Comparison of ENCODE assay signal across 18 cellular contexts in the genomic region with DNA sequence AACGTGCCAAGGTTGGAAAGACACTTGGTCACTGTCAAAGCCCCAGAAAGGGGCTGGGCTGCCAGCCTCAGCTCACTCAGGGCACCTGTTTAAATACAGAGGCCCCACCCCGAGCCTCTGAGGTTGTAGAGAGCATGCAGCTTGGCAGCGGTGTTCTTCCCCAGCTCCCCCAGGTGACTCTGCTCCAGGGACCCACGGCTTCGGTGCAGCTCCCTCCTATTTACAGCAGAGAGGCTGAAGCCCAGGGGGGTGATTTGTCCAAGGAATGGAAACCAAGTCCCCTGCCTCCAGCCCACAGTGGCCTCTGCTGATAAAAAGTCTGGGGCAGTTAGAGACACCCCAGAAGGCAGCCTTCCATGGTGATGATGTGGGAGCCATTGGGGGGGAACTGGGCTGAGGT. TPM values are rescaled to one million over a fixed set of nuclear protein-coding genes. Genes with fewer than 3 reads are reported as not detected.
DNase-seq lines count a peak whose midpoint lies in the region; ATAC-seq and TF ChIP-seq lines count a peak whose summit lies in the region.
"Had no signal": no experiment of that assay in that cellular context is flagged by ENCODE, and none has a peak within 500 bp of the region (broad histone marks: within the 10 kb centered on the region; RNA-seq: fewer than 3 reads in every experiment).

No MANE protein-coding gene starts in this region.

- H3K27me3 Mint-ChIP-seq in dendritic cell treated with granulocyte-macrophage colony-stimulating factor and Interleukin-4, amounts not matched to agents 40 ng/mL and 50 ng/mL, for 4 days = peaks cover 59% of the 10 kb centered on the region
- H3K27me3 Mint-ChIP-seq in activated naive CD4-positive, alpha-beta T cell treated with anti-CD3 and anti-CD28 coated beads, Interleukin-2, amount 10 ng/mL, durations not matched to agents 7 days and 5 days = peaks cover 42% of the 10 kb centered on the region

- H3K9me3 ChIP-seq in ascending aorta = no peaks in the 10 kb centered on the region
- H3K9me3 ChIP-seq: BE2C, MG63, SJSA1 had no signal

- no peaks in the 10 kb centered on the region for H3K4me1 ChIP-seq in ascending aorta
- H3K4me1 ChIP-seq: BE2C, SJSA1 had no signal

- H3K27ac ChIP-seq in ascending aorta = no peak overlapping the region
- H3K27ac ChIP-seq: SJSA1 had no signal

- no peak for TF ChIP-seq CTCF in ascending aorta (IDR thresholded peaks at IDR 0.05)

- H3K9me3 Mint-ChIP-seq in dendritic cell treated with granulocyte-macrophage colony-stimulating factor and Interleukin-4, amounts not matched to agents 40 ng/mL and 50 ng/mL, for 4 days = no peaks in the 10 kb centered on the region
- H3K9me3 Mint-ChIP-seq in activated naive CD4-positive, alpha-beta T cell treated with anti-CD3 and anti-CD28 coated beads, Interleukin-2, amount 10 ng/mL, durations not matched to agents 7 days and 5 days = no peaks in the 10 kb centered on the region
- H3K9me3 Mint-ChIP-seq: T-helper 1 cell treated with Interleukin-12 subunit alpha and Interleukin-12 subunit beta and Interleukin-4 antibody, amounts not matched to agents 30 μg/mL and 1 μg/mL, for 36 hours had no signal

- H3K4me3 ChIP-seq in ascending aorta = no peak overlapping the region
- H3K4me3 ChIP-seq: MG63, SJSA1 had no signal

- CTCF ChIA-PET in activated naive CD4-positive, alpha-beta T cell treated with anti-CD3 and anti-CD28 coated beads, Interleukin-2, amount 10 ng/mL, durations not matched to agents 7 days and 5 days (lab: Charles Lee) = no interaction called here

- no peaks in the 10 kb centered on the region for H3K36me3 Mint-ChIP-seq in dendritic cell treated with granulocyte-macrophage colony-stimulating factor and Interleukin-4, amounts not matched to agents 40 ng/mL and 50 ng/mL, for 4 days (ENCODE audit: low read depth)
- H3K36me3 Mint-ChIP-seq in activated naive CD4-positive, alpha-beta T cell treated with anti-CD3 and anti-CD28 coated beads, Interleukin-2, amount 10 ng/mL, durations not matched to agents 7 days and 5 days = no peaks in the 10 kb centered on the region
- H3K36me3 Mint-ChIP-seq: CD4-positive, CD25-positive, alpha-beta regulatory T cell had no signal

- H3K4me3 Mint-ChIP-seq in dendritic cell treated with granulocyte-macrophage colony-stimulating factor and Interleukin-4, amounts not matched to agents 40 ng/mL and 50 ng/mL, for 4 days = no peak overlapping the region
- no peak overlapping the region for H3K4me3 Mint-ChIP-seq in activated naive CD4-positive, alpha-beta T cell treated with anti-CD3 and anti-CD28 coated beads, Interleukin-2, amount 10 ng/mL, durations not matched to agents 7 days and 5 days
- H3K4me3 Mint-ChIP-seq: CD4-positive, CD25-positive, alpha-beta regulatory T cell; T-helper 1 cell treated with Interleukin-12 subunit alpha and Interleukin-12 subunit beta and Interleukin-4 antibody, amounts not matched to agents 30 μg/mL and 1 μg/mL, for 36 hours had no signal

- peaks cover 3% of the 10 kb centered on the region for H3K27me3 ChIP-seq in ascending aorta
- H3K27me3 ChIP-seq: BE2C had no signal

- ATAC-seq in GM19397 (IDR thresholded peaks at IDR 0.05; ENCODE audit: unreplicated experiment) = no peak

- DNase-seq in NCI-H1417 (lab: John Stamatoyannopoulos, UW) (peak; percentile 40 to 70 (median 56)), NCI-H1417 treated with DMSO at 0.1 percent for 48 hours (lab: John Stamatoyannopoulos, UW) (no peak), NCI-H1092 treated with DMSO at 0.1 percent for 48 hours (lab: John Stamatoyannopoulos, UW) (peak; percentile 91), NCI-H510A (lab: John Stamatoyannopoulos, UW) (peak; percentile 64), ascending aorta (ENCODE audit: low spot score in 2 of 2) (no peak)
- no peak for DNase-seq in activated naive CD4-positive, alpha-beta T cell treated with anti-CD3 and anti-CD28 coated beads, Interleukin-2, amount 10 ng/mL, durations not matched to agents 7 days and 5 days
- DNase-seq: 8988T; BE2C; CD4-positive, CD25-positive, alpha-beta regulatory T cell; DMS79 treated with DMSO at 0.1 percent for 48 hours; Kasumi-1; MG63; NCI-H1048 had no signal

- no peaks in the 10 kb centered on the region for H3K36me3 ChIP-seq in ascending aorta
- H3K36me3 ChIP-seq: BE2C, MG63, SJSA1 had no signal

- intact Hi-C loops in dendritic cell treated with granulocyte-macrophage colony-stimulating factor and Interleukin-4, amounts not matched to agents 40 ng/mL and 50 ng/mL, for 4 days (cut with micrococcal nuclease) = no loop called here
- intact Hi-C loops in ascending aorta (cut with DNase I) = no loop called here

- peak overlapping the region; percentile 12 for H3K27ac Mint-ChIP-seq in dendritic cell treated with granulocyte-macrophage colony-stimulating factor and Interleukin-4, amounts not matched to agents 40 ng/mL and 50 ng/mL, for 4 days
- no peak overlapping the region for H3K27ac Mint-ChIP-seq in activated naive CD4-positive, alpha-beta T cell treated with anti-CD3 and anti-CD28 coated beads, Interleukin-2, amount 10 ng/mL, durations not matched to agents 7 days and 5 days
- H3K27ac Mint-ChIP-seq: CD4-positive, CD25-positive, alpha-beta regulatory T cell; T-helper 1 cell treated with Interleukin-12 subunit alpha and Interleukin-12 subunit beta and Interleukin-4 antibody, amounts not matched to agents 30 μg/mL and 1 μg/mL, for 36 hours had no signal

- peaks cover 25% of the 10 kb centered on the region for H3K4me1 Mint-ChIP-seq in dendritic cell treated with granulocyte-macrophage colony-stimulating factor and Interleukin-4, amounts not matched to agents 40 ng/mL and 50 ng/mL, for 4 days (ENCODE audit: low read depth)
- H3K4me1 Mint-ChIP-seq in activated naive CD4-positive, alpha-beta T cell treated with anti-CD3 and anti-CD28 coated beads, Interleukin-2, amount 10 ng/mL, durations not matched to agents 7 days and 5 days = no peaks in the 10 kb centered on the region
- H3K4me1 Mint-ChIP-seq: CD4-positive, CD25-positive, alpha-beta regulatory T cell had no signal

RNA-seq across cellular contexts. Expression of gene C1QA, which starts 9.1 kb away (rescaled TPM):
- total RNA-seq in ascending aorta = 202 TPM
- total RNA-seq: CD4-positive, CD25-positive, alpha-beta regulatory T cell; H4; SJSA1 had no signal

RNA-seq across cellular contexts. Expression of gene C1QC, which starts 16.1 kb away (rescaled TPM):
- 350 TPM for total RNA-seq in ascending aorta
- total RNA-seq: CD4-positive, CD25-positive, alpha-beta regulatory T cell; H4; SJSA1 had no signal

RNA-seq across cellular contexts. Expression of gene C1QB, which starts 25.7 kb away (rescaled TPM):
- 454 TPM for total RNA-seq in ascending aorta
- total RNA-seq: CD4-positive, CD25-positive, alpha-beta regulatory T cell; H4; SJSA1 had no signal

Comparison
In these comparisons a context has a peak if more than half of its experiments do, and no peak if none do; other contexts are left out.
1. DNase-seq: peak in NCI-H1417 (3 of 3), NCI-H1092 treated with DMSO at 0.1 percent for 48 hours (single experiment) and NCI-H510A (single experiment); none in NCI-H1417 treated with DMSO at 0.1 percent for 48 hours (single experiment), ascending aorta (0 of 2) and activated naive CD4-positive, alpha-beta T cell treated with anti-CD3 and anti-CD28 coated beads, Interleukin-2, amount 10 ng/mL, durations not matched to agents 7 days and 5 days (single experiment).